18 cellular contexts compared by ENCODE assay signal in the genomic region with DNA sequence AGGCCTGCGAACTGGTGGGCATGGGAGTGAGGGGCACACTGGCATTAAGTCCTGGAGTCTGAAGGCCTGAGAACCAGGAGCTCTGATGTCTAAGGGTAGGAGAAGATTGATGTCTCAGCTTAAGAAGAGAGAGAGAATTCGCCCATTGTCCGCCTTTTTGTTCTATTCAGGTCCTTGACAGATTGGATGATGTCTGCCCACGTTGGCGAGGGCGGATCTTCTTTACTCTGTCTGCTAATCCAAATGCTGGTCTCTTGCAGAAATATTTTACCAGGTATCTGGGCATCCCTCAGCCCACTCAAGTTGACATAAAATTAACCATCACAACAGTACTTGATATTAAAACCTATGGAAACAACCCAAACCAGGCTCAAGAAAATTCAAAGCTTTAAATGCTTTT. TPM values are rescaled to one million over a fixed set of nuclear protein-coding genes. Genes with fewer than 3 reads are reported as not detected.
A peak's percentile ranks its signal among the peaks of the same experiment; 100 is the strongest.
DNase-seq lines count a peak whose midpoint lies in the region; ATAC-seq, FAIRE-seq and TF ChIP-seq lines count a peak whose summit lies in the region.
"Had no signal": no experiment of that assay in that cellular context is flagged by ENCODE, and none has a peak within 500 bp of the region (broad histone marks: within the 10 kb centered on the region; RNA-seq: fewer than 3 reads in every experiment).

No MANE protein-coding gene starts in this region.

- H3K9me3 Mint-ChIP-seq in nephron progenitor cell (no peaks in the 10 kb centered on the region), osteocyte (ENCODE audit: unreplicated experiment) (no peaks in the 10 kb centered on the region)
- H3K9me3 Mint-ChIP-seq: CD4-positive, alpha-beta memory T cell; IgD-negative memory B cell had no signal

- H3K27ac ChIP-seq in AG04450 (ENCODE audit: low read depth, low read length): peak overlapping the region; percentile 31
- peak overlapping the region; percentile 66; the same call in 1 of the 2 replicates for H3K27ac ChIP-seq in HL-60 (replicated peaks)
- H3K27ac ChIP-seq: GM23248 had no signal

- CTCF ChIA-PET in AG04450 (lab: Charles Lee): interaction anchor here (1.2 to 1.7 kb wide), 3 partner anchors 9 to 312 kb away, joined by 3 to 5 read pairs (median 3); no protein-coding TSS in a partner anchor

- H3K36me3 Mint-ChIP-seq in nephron progenitor cell (ENCODE audit: low read depth) (peaks cover 92% of the 10 kb centered on the region), osteocyte (ENCODE audit: unreplicated experiment) (peaks cover 52% of the 10 kb centered on the region)

- POLR2A ChIA-PET in AG04450 (lab: Yijun Ruan, JAX): interaction anchor here (0.7 kb wide), 1 partner anchor 17 kb away, joined by 3 read pairs; no protein-coding TSS in a partner anchor

- H3K4me1 Mint-ChIP-seq in nephron progenitor cell (no peaks in the 10 kb centered on the region), osteocyte (ENCODE audit: unreplicated experiment) (peaks cover 10% of the 10 kb centered on the region)

- DNase-seq in AG04450 (ENCODE audit: low read depth, low spot score) (no peak), HL-60 (ENCODE audit: low read depth in 1 of 2, low spot score in 1 of 2) (no peak), nephron progenitor cell (no peak), osteocyte (ENCODE audit: extremely low spot score, unreplicated experiment) (peak; percentile 60), D721Med (ENCODE audit: insufficient read length, low spot score) (no peak), amniotic stem cell (lab: John Stamatoyannopoulos, UW) (no peak)
- DNase-seq: 8988T; BE2C; C1 segment of cervical spinal cord; CD4-positive, alpha-beta memory T cell; DMS79 treated with DMSO at 0.1 percent for 48 hours; GF-D8; GM23248; KBM-7 had no signal

- H3K4me3 ChIP-seq in AG04450 (ENCODE audit: low read depth, low read length) (no peak overlapping the region), HL-60 (replicated peaks; ENCODE audit: insufficient read depth, low read length) (no peak overlapping the region)
- H3K4me3 ChIP-seq: GM23248, HAP-1 had no signal

- FAIRE-seq in D721Med (lab: Jason Lieb, UNC): no peak
- FAIRE-seq: HepG2 had no signal

- peaks cover 2% of the 10 kb centered on the region for H3K27me3 Mint-ChIP-seq in nephron progenitor cell (ENCODE audit: low read depth, poor library complexity)
- no peaks in the 10 kb centered on the region for H3K27me3 Mint-ChIP-seq in osteocyte (ENCODE audit: unreplicated experiment)
- H3K27me3 Mint-ChIP-seq: CD4-positive, alpha-beta memory T cell; IgD-negative memory B cell had no signal

- no peaks in the 10 kb centered on the region for H3K9me3 ChIP-seq in AG04450 (ENCODE audit: control insufficient read depth, insufficient read depth, low read length)
- H3K9me3 ChIP-seq: BE2C, HAP-1 had no signal

- H3K4me3 Mint-ChIP-seq in nephron progenitor cell (no peak overlapping the region), osteocyte (ENCODE audit: unreplicated experiment) (no peak overlapping the region)
- H3K4me3 Mint-ChIP-seq: CD4-positive, alpha-beta memory T cell had no signal

- H3K27me3 ChIP-seq in AG04450 (ENCODE audit: control insufficient read depth, insufficient read depth, low read length) (no peaks in the 10 kb centered on the region), HL-60 (ENCODE audit: insufficient read depth, poor library complexity, severe bottlenecking) (no peaks in the 10 kb centered on the region)
- H3K27me3 ChIP-seq: BE2C had no signal

- H3K27ac Mint-ChIP-seq in nephron progenitor cell (peak overlapping the region; percentile 45), osteocyte (ENCODE audit: unreplicated experiment) (no peak overlapping the region)
- H3K27ac Mint-ChIP-seq: IgD-negative memory B cell had no signal

- ATAC-seq in HG03432 (IDR thresholded peaks at IDR 0.05; ENCODE audit: unreplicated experiment): no peak
- ATAC-seq: HepG2 had no signal

- no peak for TF ChIP-seq CTCF in AG04450 (IDR thresholded peaks at IDR 0.05; ENCODE audit: low read depth, low read length)
- TF ChIP-seq CTCF in HL-60 (IDR thresholded peaks at IDR 0.05; ENCODE audit: insufficient read depth, low read length): no peak
- TF ChIP-seq CTCF in nephron progenitor cell (IDR thresholded peaks at IDR 0.05): no peak
- TF ChIP-seq CTCF in osteocyte (IDR thresholded peaks at IDR 0.05): no peak
- no peak for TF ChIP-seq CTCF in D721Med (IDR thresholded peaks at IDR 0.05; ENCODE audit: insufficient read depth, missing control alignments)

RNA-seq across cellular contexts. Expression of a gene that starts 44.1 kb away (rescaled TPM):
- 5.2 and 6.1 TPM in 2 replicates for polyA plus RNA-seq in AG04450 (2011; rRNA removed)
- 0.78 and 1.7 TPM in 2 replicates for polyA minus RNA-seq in AG04450 (2011; rRNA and poly(A)+ RNA removed)
- total RNA-seq in osteocyte: 4.2 and 4.6 TPM in 2 replicates
- polyA plus RNA-seq: IgD-negative memory B cell had no signal
